Comparison of ENCODE assay signal across 16 cellular contexts in genomic region chr1:244362481-244362880, GRCh38.
A peak's percentile ranks its signal among the peaks of the same experiment; 100 is the strongest.
DNase-seq lines count a peak whose midpoint lies in the region; ATAC-seq and TF ChIP-seq lines count a peak whose summit lies in the region.
"Had no signal": no experiment of that assay in that cellular context is flagged by ENCODE, and none has a peak within 500 bp of the region (broad histone marks: within the 10 kb centered on the region; RNA-seq: fewer than 3 reads in every experiment).

No MANE protein-coding gene starts in this region.

- H3K27me3 Mint-ChIP-seq in activated T-helper 17 cell treated with anti-CD3 and anti-CD28 coated beads, Interleukin-2, amount 50 U/mL, for 72 hours: no peaks in the 10 kb centered on the region
- H3K27me3 Mint-ChIP-seq: CD4-positive, CD25-positive, alpha-beta regulatory T cell; T-helper 17 cell had no signal

- H3K4me1 ChIP-seq in cardiac muscle cell (ENCODE audit: low read depth) (peaks cover 13% of the 10 kb centered on the region), fibroblast of lung (ENCODE audit: control insufficient read depth, extremely low read depth, insufficient read depth, low read length) (no peaks in the 10 kb centered on the region), neuron (ENCODE audit: insufficient read depth, low read length) (peaks cover 9% of the 10 kb centered on the region), ascending aorta (no peaks in the 10 kb centered on the region)

- H3K27ac ChIP-seq in cardiac muscle cell: peak overlapping the region; percentile 96
- no peak overlapping the region for H3K27ac ChIP-seq in fibroblast of lung (ENCODE audit: insufficient read depth, low read length)
- no peak overlapping the region for H3K27ac ChIP-seq in ascending aorta
- H3K27ac ChIP-seq: coronary artery had no signal

- H3K9me3 Mint-ChIP-seq in activated T-helper 17 cell treated with anti-CD3 and anti-CD28 coated beads, Interleukin-2, amount 50 U/mL, for 72 hours: no peaks in the 10 kb centered on the region

- H3K4me3 Mint-ChIP-seq in activated T-helper 17 cell treated with anti-CD3 and anti-CD28 coated beads, Interleukin-2, amount 50 U/mL, for 72 hours: no peak overlapping the region
- H3K4me3 Mint-ChIP-seq: CD4-positive, CD25-positive, alpha-beta regulatory T cell; T-helper 17 cell had no signal

- no peaks in the 10 kb centered on the region for H3K36me3 ChIP-seq in cardiac muscle cell
- no peaks in the 10 kb centered on the region for H3K36me3 ChIP-seq in fibroblast of lung (ENCODE audit: control insufficient read depth, insufficient read depth, low read length)
- H3K36me3 ChIP-seq in neuron (ENCODE audit: insufficient read depth, low read length): no peaks in the 10 kb centered on the region
- no peaks in the 10 kb centered on the region for H3K36me3 ChIP-seq in ascending aorta
- H3K36me3 ChIP-seq: upper lobe of right lung had no signal

- no peaks in the 10 kb centered on the region for H3K9me3 ChIP-seq in cardiac muscle cell (ENCODE audit: low read depth)
- H3K9me3 ChIP-seq in fibroblast of lung (ENCODE audit: control insufficient read depth, insufficient read depth, low read depth, low read length): no peaks in the 10 kb centered on the region
- peaks cover 3% of the 10 kb centered on the region for H3K9me3 ChIP-seq in neuron (ENCODE audit: low read length)
- H3K9me3 ChIP-seq in ascending aorta: no peaks in the 10 kb centered on the region
- H3K9me3 ChIP-seq: upper lobe of right lung had no signal

- H3K4me3 ChIP-seq in cardiac muscle cell: no peak overlapping the region
- H3K4me3 ChIP-seq in fibroblast of lung (replicated peaks in 1 of 4; ENCODE audit: control extremely low read depth in 1 of 4, insufficient read depth in 1 of 4, low read depth in 3 of 4, low read length in 4 of 4): no peak overlapping the region
- peak overlapping the region; percentile 29 for H3K4me3 ChIP-seq in neuron (ENCODE audit: low read length)
- no peak overlapping the region for H3K4me3 ChIP-seq in ascending aorta

- peak overlapping the region; percentile 38 for H3K4me2 ChIP-seq in fibroblast of lung (ENCODE audit: extremely low read depth, insufficient read depth, low read length)

- intact Hi-C loops in Right ventricle myocardium superior (cut with DNase I): no loop called here
- intact Hi-C loops in ascending aorta (cut with DNase I): no loop called here

- no peak overlapping the region for H3K27ac Mint-ChIP-seq in activated T-helper 17 cell treated with anti-CD3 and anti-CD28 coated beads, Interleukin-2, amount 50 U/mL, for 72 hours
- H3K27ac Mint-ChIP-seq: CD4-positive, CD25-positive, alpha-beta regulatory T cell had no signal

- H2AFZ ChIP-seq in fibroblast of lung (ENCODE audit: low read length) (no peak overlapping the region), neuron (ENCODE audit: low read depth, low read length) (peak overlapping the region; percentile 87)

- H3K4me1 Mint-ChIP-seq in activated T-helper 17 cell treated with anti-CD3 and anti-CD28 coated beads, Interleukin-2, amount 50 U/mL, for 72 hours: no peaks in the 10 kb centered on the region
- H3K4me1 Mint-ChIP-seq: CD4-positive, CD25-positive, alpha-beta regulatory T cell; T-helper 17 cell had no signal

- H3K27me3 ChIP-seq in cardiac muscle cell: no peaks in the 10 kb centered on the region
- H3K27me3 ChIP-seq in fibroblast of lung (ENCODE audit: control insufficient read depth, insufficient read depth, low read length): no peaks in the 10 kb centered on the region
- H3K27me3 ChIP-seq in neuron (ENCODE audit: insufficient read depth, low read length): no peaks in the 10 kb centered on the region
- H3K27me3 ChIP-seq in ascending aorta: no peaks in the 10 kb centered on the region
- H3K27me3 ChIP-seq: upper lobe of right lung had no signal

- no peak for TF ChIP-seq CTCF in cardiac muscle cell (IDR thresholded peaks at IDR 0.05; ENCODE audit: low read depth, low read length)
- TF ChIP-seq CTCF in fibroblast of lung (conservative IDR thresholded peaks at IDR 0.05 in 1 of 2, IDR thresholded peaks at IDR 0.05 in 1 of 2; ENCODE audit: low read depth in 1 of 2, low read length in 2 of 2): no peak
- TF ChIP-seq CTCF in ascending aorta (IDR thresholded peaks at IDR 0.05): no peak

- no peaks in the 10 kb centered on the region for H3K36me3 Mint-ChIP-seq in activated T-helper 17 cell treated with anti-CD3 and anti-CD28 coated beads, Interleukin-2, amount 50 U/mL, for 72 hours (ENCODE audit: low read depth)
- H3K36me3 Mint-ChIP-seq: CD4-positive, CD25-positive, alpha-beta regulatory T cell had no signal

- no peaks in the 10 kb centered on the region for H4K20me1 ChIP-seq in fibroblast of lung (ENCODE audit: control insufficient read depth, extremely low read depth, insufficient read depth, low read length)

- H3K79me2 ChIP-seq in fibroblast of lung (ENCODE audit: control insufficient read depth, insufficient read depth, low read length): no peaks in the 10 kb centered on the region

- DNase-seq in cardiac muscle cell (ENCODE audit: low read depth in 1 of 2, low spot score in 1 of 2) (no peak), Right ventricle myocardium superior (no peak), fibroblast of lung (ENCODE audit: low read depth in 2 of 2) (no peak), T-helper 9 cell (no peak), ascending aorta (ENCODE audit: low spot score in 2 of 2) (no peak), SHP77 treated with DMSO at 0.1 percent for 48 hours (lab: John Stamatoyannopoulos, UW) (no peak)
- DNase-seq: activated gamma-delta T cell; CD4-positive, CD25-positive, alpha-beta regulatory T cell; NCI-H1092; NCI-H2171; occipital lobe; T-helper 17 cell; upper lobe of right lung had no signal

- H3K9ac ChIP-seq in fibroblast of lung (ENCODE audit: insufficient read depth, low read length): no peak overlapping the region

- ATAC-seq in Right ventricle myocardium superior (ENCODE audit: poor library complexity): no peak
- ATAC-seq in activated T-helper 17 cell treated with anti-CD3 and anti-CD28 coated beads, Interleukin-2, amount 50 U/mL, for 72 hours (replicated peaks): no peak
- ATAC-seq: T-helper 17 cell, upper lobe of right lung had no signal
